18 cellular contexts compared by ENCODE assay signal in the genomic region with DNA sequence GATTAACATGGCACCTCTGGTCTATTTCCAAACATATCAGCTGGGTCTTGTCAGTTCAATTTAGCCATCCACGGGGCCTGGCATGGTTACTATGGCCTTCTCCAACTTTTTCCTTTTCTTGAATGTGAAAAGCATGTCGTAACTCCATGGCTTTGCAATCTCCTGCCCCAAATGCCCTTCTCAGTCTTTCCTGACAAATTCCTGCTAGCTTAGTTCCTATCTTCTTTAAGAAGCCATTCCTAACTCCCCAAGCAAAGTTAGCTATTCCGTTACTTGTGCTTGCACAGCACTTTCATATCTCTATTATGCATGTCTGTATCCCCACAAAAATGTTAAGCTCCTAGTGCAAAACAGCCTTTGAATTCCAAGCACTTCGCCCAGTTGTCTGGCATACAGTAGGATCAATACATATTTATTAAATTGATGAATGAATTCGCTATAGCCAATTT.
"Had no signal": no experiment of that assay in that cellular context is flagged by ENCODE, and none has a peak within 500 bp of the region (broad histone marks: within the 10 kb centered on the region; RNA-seq: fewer than 3 reads in every experiment).

No MANE protein-coding gene starts in this region.

- H3K27ac ChIP-seq: esophagus squamous epithelium, neutrophil, pancreas, right atrium auricular region, sigmoid colon, skin epidermis, suprapubic skin, transverse colon, vagina had no signal

- H3K4me3 ChIP-seq: esophagus squamous epithelium, lung, pancreas, right atrium auricular region, sigmoid colon, skin epidermis, suprapubic skin, transverse colon, vagina had no signal

- H3K36me3 ChIP-seq: neutrophil, pancreas, right atrium auricular region, transverse colon, vagina had no signal

- DNase-seq: cortex of kidney; effector memory CD8-positive, alpha-beta T cell; erythroblast; esophagus squamous epithelium; natural killer cell; pancreas; sigmoid colon; stimulated activated CD4-positive, alpha-beta T cell treated with anti-CD3 and anti-CD28 coated beads, Interleukin-15, amount 100 ng/mL, for 24 hours; stimulated activated CD4-positive, alpha-beta T cell treated with anti-CD3 and anti-CD28 coated beads, Interleukin-2, amount 100 ng/mL, for 48 hours; stimulated activated naive B cell treated with anti-CD40 and anti-IgM and Interleukin-4, amounts not matched to agents 10 μg/mL and 1 μg/mL and 100 μg/mL, for 72 hours; transverse colon had no signal

- H3K4me1 ChIP-seq: esophagus squamous epithelium, pancreas, sigmoid colon, suprapubic skin, transverse colon, vagina had no signal

- H3K27me3 ChIP-seq: esophagus squamous epithelium, neutrophil, pancreas, right atrium auricular region, sigmoid colon, suprapubic skin, transverse colon, vagina had no signal

- ATAC-seq: effector memory CD8-positive, alpha-beta T cell; left lobe of liver; natural killer cell; pancreas; stimulated activated naive B cell treated with anti-CD40 and anti-IgM and Interleukin-4, amounts not matched to agents 10 μg/mL and 1 μg/mL and 100 μg/mL, for 72 hours had no signal

- H3K9me3 ChIP-seq: esophagus squamous epithelium, neutrophil, pancreas, right atrium auricular region, sigmoid colon, suprapubic skin, transverse colon, vagina had no signal
